Comparison of ENCODE assay signal across 20 cellular contexts in genomic region chr9:129327552-129328283, GRCh38.
A peak's percentile ranks its signal among the peaks of the same experiment; 100 is the strongest.
DNase-seq lines count a peak whose midpoint lies in the region; ATAC-seq, FAIRE-seq and TF ChIP-seq lines count a peak whose summit lies in the region.
"Had no signal": no experiment of that assay in that cellular context is flagged by ENCODE, and none has a peak within 500 bp of the region (broad histone marks: within the 10 kb centered on the region; RNA-seq: fewer than 3 reads in every experiment).

No MANE protein-coding gene starts in this region.

- H3K9me3 ChIP-seq in SK-N-MC (ENCODE audit: low read depth, low read length) = peaks cover 7% of the 10 kb centered on the region; the same call in 1 of the 2 replicates
- H3K9me3 ChIP-seq in mesenchymal stem cell (ENCODE audit: control insufficient read depth, low read length) = peaks cover 11% of the 10 kb centered on the region
- peaks cover 6% of the 10 kb centered on the region for H3K9me3 ChIP-seq in thoracic aorta
- no peaks in the 10 kb centered on the region for H3K9me3 ChIP-seq in BE2C

- H2BK15ac ChIP-seq in mesenchymal stem cell (ENCODE audit: low read depth, poor library complexity, severe bottlenecking) = peak overlapping the region; percentile 44

- H3K14ac ChIP-seq in mesenchymal stem cell (ENCODE audit: low read length in 2 of 2) = no peak overlapping the region

- peak overlapping the region; percentile 69 to 89 for H2BK12ac ChIP-seq in mesenchymal stem cell (ENCODE audit: low read length in 2 of 2)

- H3K4me2 ChIP-seq in mesenchymal stem cell (ENCODE audit: low read length, poor library complexity, severe bottlenecking) = no peak overlapping the region

- no peaks in the 10 kb centered on the region for H3K36me3 ChIP-seq in SK-N-MC (ENCODE audit: insufficient read depth, low read length)
- H3K36me3 ChIP-seq in mesenchymal stem cell (ENCODE audit: control insufficient read depth in 1 of 2, insufficient read depth in 2 of 2, low read depth in 1 of 2, low read length in 2 of 2) = no peaks in the 10 kb centered on the region
- no peaks in the 10 kb centered on the region for H3K36me3 ChIP-seq in thoracic aorta
- no peaks in the 10 kb centered on the region for H3K36me3 ChIP-seq in BE2C

- 75% methylated on average over 8 of the region's 9 CpGs for WGBS in mesenchymal stem cell

- H2AFZ ChIP-seq in mesenchymal stem cell (ENCODE audit: low read depth, low read length) = no peak overlapping the region

- peak overlapping the region in 1 of 2 experiments; percentile 71 for H3K4ac ChIP-seq in mesenchymal stem cell (ENCODE audit: low read depth in 1 of 2, low read length in 2 of 2)

- peak overlapping the region; percentile 62 for H4K91ac ChIP-seq in mesenchymal stem cell (ENCODE audit: low read length)

- no peak overlapping the region for H3K23ac ChIP-seq in mesenchymal stem cell (ENCODE audit: low read length in 2 of 2)

- peaks cover 19% of the 10 kb centered on the region for H3K4me1 ChIP-seq in mesenchymal stem cell (ENCODE audit: control insufficient read depth, insufficient read depth, low read depth, low read length)
- H3K4me1 ChIP-seq in thoracic aorta (ENCODE audit: control insufficient read depth in 1 of 2, low read depth in 2 of 2) = peaks cover 12 to 43% of the 10 kb centered on the region in 2 donors
- H3K4me1 ChIP-seq in BE2C = no peaks in the 10 kb centered on the region; the same call in 1 of the 2 replicates

- H3K27me3 ChIP-seq in mesenchymal stem cell (ENCODE audit: control insufficient read depth in 1 of 2, insufficient read depth in 1 of 2, low read length in 2 of 2) (no peaks in the 10 kb centered on the region), thoracic aorta (replicated peaks; ENCODE audit: insufficient read depth) (no peaks in the 10 kb centered on the region), BE2C (no peaks in the 10 kb centered on the region)

- H3K27ac ChIP-seq in SK-N-MC (peak overlapping the region; percentile 98), mesenchymal stem cell (ENCODE audit: low read length, poor library complexity, severe bottlenecking) (no peak overlapping the region), thoracic aorta (peak overlapping the region; percentile 51 to 59)
- H3K27ac ChIP-seq: 22Rv1 had no signal

- H3K9ac ChIP-seq in SK-N-MC (ENCODE audit: insufficient read length) (no peak overlapping the region), mesenchymal stem cell (ENCODE audit: low read length) (no peak overlapping the region)

- H3K4me3 ChIP-seq in SK-N-MC (no peak overlapping the region), mesenchymal stem cell (ENCODE audit: insufficient read depth in 1 of 2, low read depth in 1 of 2, low read length in 2 of 2) (no peak overlapping the region), thoracic aorta (no peak overlapping the region), BE2C (ENCODE audit: low read depth, low read length) (no peak overlapping the region)
- H3K4me3 ChIP-seq: K562 had no signal

- no peaks in the 10 kb centered on the region for H3K79me1 ChIP-seq in mesenchymal stem cell (replicated peaks; ENCODE audit: low read length, poor library complexity, severe bottlenecking)

- no peak for TF ChIP-seq POLR2A in GM12891 (IDR thresholded peaks at IDR 0.05; ENCODE audit: low read depth, low read length)

- peak overlapping the region; percentile 71 to 76 for H3K18ac ChIP-seq in mesenchymal stem cell (ENCODE audit: low read depth in 1 of 2, low read length in 2 of 2)

- peak overlapping the region; percentile 45 for H4K8ac ChIP-seq in mesenchymal stem cell (ENCODE audit: low read length)

- no peak for ATAC-seq in thoracic aorta (ENCODE audit: insufficient number of reproducible peaks, low FRiP score, low read depth)
- ATAC-seq: K562 had no signal

- H2BK5ac ChIP-seq in mesenchymal stem cell (ENCODE audit: low read depth, low read length, poor library complexity, severe bottlenecking) = no peak overlapping the region

- TF ChIP-seq CTCF in thoracic aorta (IDR thresholded peaks at IDR 0.05) (no peak), BE2C (IDR thresholded peaks at IDR 0.05; ENCODE audit: low read depth, low read length) (no peak)

- H2BK120ac ChIP-seq in mesenchymal stem cell (ENCODE audit: low read depth, low read length) = peak overlapping the region; percentile 50

- peak overlapping the region; percentile 14 for H2AK5ac ChIP-seq in mesenchymal stem cell (ENCODE audit: low read length, severe bottlenecking)

- no peak for FAIRE-seq in GM12891 (lab: Jason Lieb, UNC)
- FAIRE-seq: GM18507, H54, K562 had no signal

- DNase-seq in NCI-H2171 treated with DMSO at 0.1 percent for 48 hours (lab: John Stamatoyannopoulos, UW) (peak; percentile 31), NCI-H2171 (lab: John Stamatoyannopoulos, UW) (no peak), SK-N-MC (ENCODE audit: low read depth, low spot score) (no peak), mesenchymal stem cell (no peak), thoracic aorta (ENCODE audit: low spot score) (no peak), NCI-H748 (lab: John Stamatoyannopoulos, UW; ENCODE audit: unreplicated experiment) (no peak), GM12891 (ENCODE audit: insufficient read length, low spot score) (no peak), BE2C (no peak)
- DNase-seq: activated CD8-positive, alpha-beta memory T cell treated with anti-CD3 and anti-CD28 coated beads for 24 hours; amniotic stem cell; CD4-positive, CD25-positive, alpha-beta regulatory T cell; DND-41; head of caudate nucleus; nucleus accumbens; stimulated activated CD4-positive, alpha-beta T cell treated with anti-CD3 and anti-CD28 coated beads, Interleukin-4, amount 100 ng/mL, for 1 hour; SW 1271 had no signal

TF ChIP-seq in GM12891, 5 proteins besides CTCF, POLR2A, EP300 and RAD21:
- TF ChIP-seq TAF1 (IDR thresholded peaks at IDR 0.05; ENCODE audit: low read depth, low read length) = no peak
- TF ChIP-seq PAX5 (IDR thresholded peaks at IDR 0.05; ENCODE audit: insufficient read depth, low read length, severe bottlenecking) = no peak
- TF ChIP-seq POU2F2 (IDR thresholded peaks at IDR 0.05; ENCODE audit: low read depth, low read length) = no peak
TF ChIP-seq in GM12891: peak in this region for 0.
